ENCODE assay signal across 1 cellular context in genomic region chr1:147581459-147581858, GRCh38.
TF ChIP-seq lines count a peak whose summit lies in the region.

No MANE protein-coding gene starts in this region.

TF ChIP-seq in GM23338, 12 proteins besides CTCF, POLR2A, EP300 and RAD21 (continued from another document):
- TF ChIP-seq REST (IDR thresholded peaks at IDR 0.05; ENCODE audit: unreplicated experiment) (no peak), ZNF331 (CRISPR knock-in tag; IDR thresholded peaks at IDR 0.05; ENCODE audit: low read depth) (no peak), CREB1 (CRISPR knock-in tag; IDR thresholded peaks at IDR 0.05; ENCODE audit: low read depth) (no peak), ETS1 (IDR thresholded peaks at IDR 0.05) (no peak), EZH2phosphoT487 (IDR thresholded peaks at IDR 0.05; ENCODE audit: unreplicated experiment) (no peak), EZH2 (IDR thresholded peaks at IDR 0.05; ENCODE audit: low read depth, unreplicated experiment) (no peak), ZNF462 (CRISPR knock-in tag; IDR thresholded peaks at IDR 0.05) (no peak), NANOG (IDR thresholded peaks at IDR 0.05; ENCODE audit: borderline replicate concordance) (no peak)
